Comparison of ENCODE assay signal across 1 cellular context in genomic region chr14:76259029-76259735, GRCh38.
TF ChIP-seq lines count a peak whose summit lies in the region.

No MANE protein-coding gene starts in this region.

TF ChIP-seq in H1, 55 proteins besides CTCF, POLR2A, EP300 and RAD21 (continued from another document):
- TF ChIP-seq USF2 (IDR thresholded peaks at IDR 0.05; ENCODE audit: low read length), result no peak
- TF ChIP-seq MAFK (IDR thresholded peaks at IDR 0.05; ENCODE audit: low read depth, low read length), result no peak
